Comparison of ENCODE assay signal across 20 cellular contexts in the genomic region with DNA sequence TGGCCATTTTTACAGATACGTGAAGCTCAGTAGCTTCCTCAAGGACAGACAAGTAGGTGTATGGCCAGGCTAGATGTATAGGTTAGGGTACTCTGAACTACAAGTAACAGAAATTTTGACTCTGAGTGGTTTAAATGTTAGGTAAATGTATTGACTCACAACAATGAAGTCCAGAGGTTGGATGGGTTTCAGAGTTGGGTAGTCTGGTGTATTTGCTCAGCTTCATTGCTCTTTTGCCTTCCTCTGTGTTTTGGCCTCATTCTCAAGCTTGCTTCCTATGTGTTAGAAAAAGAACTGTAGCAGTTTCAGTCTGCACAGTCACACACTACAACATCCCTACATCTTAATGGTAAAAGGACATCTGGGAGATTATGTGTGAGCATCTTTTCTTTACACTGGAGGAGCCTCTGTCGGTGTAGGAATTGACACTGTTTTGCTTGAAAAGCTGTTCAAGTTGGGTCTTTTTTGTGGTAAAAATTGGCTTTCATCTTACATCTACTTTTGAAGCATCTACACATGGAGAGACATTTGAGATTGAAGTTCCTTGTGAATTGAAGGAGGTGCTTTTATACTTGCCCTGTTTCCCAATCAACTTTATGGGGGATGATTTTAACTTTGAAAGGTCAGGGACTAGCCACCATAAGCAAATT.
DNase-seq lines count a peak whose midpoint lies in the region; ATAC-seq, FAIRE-seq and TF ChIP-seq lines count a peak whose summit lies in the region.
"Had no signal": no experiment of that assay in that cellular context is flagged by ENCODE, and none has a peak within 500 bp of the region (broad histone marks: within the 10 kb centered on the region; RNA-seq: fewer than 3 reads in every experiment).

No MANE protein-coding gene starts in this region.

- DNase-seq in GM12891 (ENCODE audit: insufficient read length, low spot score): no peak
- no peak for DNase-seq in Karpas-422
- no peak for DNase-seq in GM12878 (ENCODE audit: low read depth, low spot score)
- DNase-seq in nephron progenitor cell: no peak
- DNase-seq in Right ventricle myocardium superior: no peak
- DNase-seq in ureter (ENCODE audit: low spot score): no peak
- no peak for DNase-seq in NK-92 treated with Interleukin-12 subunit alpha and Interleukin-12 subunit beta, amount 100 ng/mL, for 24 hours (lab: John Stamatoyannopoulos, UW)
- DNase-seq: DMS79, KBM-7, MV-4-11, NCI-H187, NCI-H2107, NCI-H2227 treated with DMSO at 0.1 percent for 48 hours, NCI-H510A treated with DMSO at 0.1 percent for 48 hours, SHP77, T-helper 1 cell had no signal

- no peak overlapping the region for H3K4me3 Mint-ChIP-seq in nephron progenitor cell

- TF ChIP-seq EP300 in GM12878 (IDR thresholded peaks at IDR 0.05; ENCODE audit: borderline replicate concordance in 1 of 2, control insufficient read depth in 1 of 2, low read depth in 2 of 2, low read length in 2 of 2): no peak

- no peak overlapping the region for H3K9ac ChIP-seq in Karpas-422 (ENCODE audit: low read length)
- no peak overlapping the region for H3K9ac ChIP-seq in GM12878 (ENCODE audit: control insufficient read depth, insufficient read depth, low read length)

- H4K20me1 ChIP-seq in Karpas-422 (ENCODE audit: insufficient read depth, low read depth, low read length) (no peaks in the 10 kb centered on the region), GM12878 (ENCODE audit: control insufficient read depth, insufficient read depth) (no peaks in the 10 kb centered on the region)

- TF ChIP-seq POLR2A in GM12891 (IDR thresholded peaks at IDR 0.05; ENCODE audit: low read depth, low read length) (no peak), GM12878 (IDR thresholded peaks at IDR 0.05; ENCODE audit: low read depth, low read length) (no peak)

- H3K4me3 ChIP-seq in Karpas-422 (ENCODE audit: low read length) (no peak overlapping the region), GM12878 (no peak overlapping the region)
- H3K4me3 ChIP-seq: SK-N-MC had no signal

- no TSS peak for BruUV-seq in GM12878 (replicated peaks; lab: Mats Ljungman, UMichigan)

- POLR2A ChIA-PET in GM12878 (lab: Charles Lee): interaction anchor here (1.3 kb wide), 1 partner anchor 17 kb away, joined by 5 read pairs; no protein-coding TSS in a partner anchor

- RAD21 ChIA-PET in GM12878 (lab: Charles Lee; ENCODE audit: unreplicated experiment): no interaction called here

- peak; percentile 60 for FAIRE-seq in GM12891 (lab: Jason Lieb, UNC)
- FAIRE-seq in GM12878 (lab: Jason Lieb, UNC): no peak
- FAIRE-seq: D721Med, H1 had no signal

- no peaks in the 10 kb centered on the region for H3K9me3 Mint-ChIP-seq in nephron progenitor cell

- H3K36me3 ChIP-seq in Karpas-422 (ENCODE audit: insufficient read depth, low read length) (no peaks in the 10 kb centered on the region), GM12878 (ENCODE audit: control insufficient read depth in 2 of 2, insufficient read depth in 2 of 2, low read length in 1 of 2) (no peaks in the 10 kb centered on the region)

- H3K4me2 ChIP-seq in Karpas-422 (ENCODE audit: low read depth, low read length, poor library complexity, severe bottlenecking) (peak overlapping the region; percentile 9), GM12878 (ENCODE audit: control insufficient read depth, insufficient read depth) (no peak overlapping the region)

- TF ChIP-seq RAD21 in GM12878 (IDR thresholded peaks at IDR 0.05; ENCODE audit: insufficient read depth, low read depth, low read length): no peak

- H3K27me3 ChIP-seq in Karpas-422 (ENCODE audit: low read length): no peaks in the 10 kb centered on the region
- no peaks in the 10 kb centered on the region for H3K27me3 ChIP-seq in GM12878 (replicated peaks in 1 of 2; ENCODE audit: control insufficient read depth in 2 of 2, insufficient read depth in 2 of 2, low read length in 1 of 2)

- SMC1A ChIA-PET in GM12878 (lab: Charles Lee; ENCODE audit: uncharacterized antibody, unreplicated experiment): interaction anchor here (0.6 to 1.4 kb wide), 2 partner anchors 12 kb away, joined by 3 read pairs; no protein-coding TSS in a partner anchor

- H3K27ac ChIP-seq in Karpas-422 (ENCODE audit: low read length): peak overlapping the region; percentile 48
- no peak overlapping the region for H3K27ac ChIP-seq in GM12878 (ENCODE audit: control insufficient read depth, insufficient read depth)
- H3K27ac ChIP-seq: C4-2B, SK-N-MC had no signal

- in situ Hi-C loops in GM12878 (cut with MboI): no loop called here

- ATAC-seq in GM12878: peak; percentile 46
- ATAC-seq in Right ventricle myocardium superior (ENCODE audit: poor library complexity): no peak

- H3K79me2 ChIP-seq in Karpas-422 (ENCODE audit: low read length) (peaks cover 98% of the 10 kb centered on the region), GM12878 (ENCODE audit: control insufficient read depth, insufficient read depth, low read length) (no peaks in the 10 kb centered on the region; the same call in 1 of the 2 replicates)

- WGBS in GM12878 (ENCODE audit: insufficient coverage, insufficient replicate concordance, low lambda C conversion rate, missing lambda C conversion rate): 97% methylated on average over 2 of the region's 2 CpGs

- no peaks in the 10 kb centered on the region for H3K9me2 ChIP-seq in Karpas-422 (replicated peaks; ENCODE audit: insufficient read depth, low read length)

- no peak overlapping the region for H2AFZ ChIP-seq in Karpas-422 (ENCODE audit: low read length)
- no peak overlapping the region for H2AFZ ChIP-seq in GM12878 (ENCODE audit: control insufficient read depth, low read depth, low read length)

- H3K4me1 ChIP-seq in Karpas-422 (ENCODE audit: low read length): peaks cover 56% of the 10 kb centered on the region
- peaks cover 8% of the 10 kb centered on the region for H3K4me1 ChIP-seq in GM12878 (ENCODE audit: control insufficient read depth, insufficient read depth, low read length)

- peaks cover 4% of the 10 kb centered on the region for H3K4me1 Mint-ChIP-seq in nephron progenitor cell

- TF ChIP-seq CTCF in GM12878 (IDR thresholded peaks at IDR 0.05 in 2 of 3, conservative IDR thresholded peaks at IDR 0.05 in 1 of 3; ENCODE audit: control insufficient read depth in 2 of 3, extremely low read depth in 1 of 3, insufficient read depth in 1 of 3, low read depth in 3 of 3, low read length in 3 of 3) (no peak), nephron progenitor cell (IDR thresholded peaks at IDR 0.05) (no peak)

- intact Hi-C loops in GM12878 (cut with micrococcal nuclease; ENCODE audit: unreplicated experiment) (no loop called here), Right ventricle myocardium superior (cut with DNase I) (no loop called here)

- peak overlapping the region; percentile 44 for H3K27ac Mint-ChIP-seq in nephron progenitor cell

- H3K36me3 Mint-ChIP-seq in nephron progenitor cell (ENCODE audit: low read depth): peaks cover 10% of the 10 kb centered on the region

- H3K27me3 Mint-ChIP-seq in nephron progenitor cell (ENCODE audit: low read depth, poor library complexity): no peaks in the 10 kb centered on the region

- CTCF ChIA-PET in GM12878 (lab: Yijun Ruan, JAX): interaction anchor here (1.6 kb wide), 1 partner anchor 11 kb away, joined by 4 read pairs; no protein-coding TSS in a partner anchor

- H3K9me3 ChIP-seq in Karpas-422 (ENCODE audit: low read length): no peaks in the 10 kb centered on the region
- H3K9me3 ChIP-seq in GM12878 (replicated peaks; ENCODE audit: control insufficient read depth, insufficient read depth, low read length): no peaks in the 10 kb centered on the region

TF ChIP-seq in GM12891, 5 proteins besides CTCF, POLR2A, EP300 and RAD21:
- TF ChIP-seq PAX5 (IDR thresholded peaks at IDR 0.05; ENCODE audit: insufficient read depth, low read length, severe bottlenecking) (no peak), TAF1 (IDR thresholded peaks at IDR 0.05; ENCODE audit: low read depth, low read length) (no peak), POLR2AphosphoS5 (IDR thresholded peaks at IDR 0.05; ENCODE audit: low read depth, low read length) (no peak), SPI1 (IDR thresholded peaks at IDR 0.05; ENCODE audit: low read depth, low read length) (no peak), POU2F2 (IDR thresholded peaks at IDR 0.05; ENCODE audit: low read depth, low read length) (no peak)

TF ChIP-seq in GM12878, 131 proteins besides CTCF, POLR2A, EP300 and RAD21 (continues in another document):
- TF ChIP-seq, protein P1, sequence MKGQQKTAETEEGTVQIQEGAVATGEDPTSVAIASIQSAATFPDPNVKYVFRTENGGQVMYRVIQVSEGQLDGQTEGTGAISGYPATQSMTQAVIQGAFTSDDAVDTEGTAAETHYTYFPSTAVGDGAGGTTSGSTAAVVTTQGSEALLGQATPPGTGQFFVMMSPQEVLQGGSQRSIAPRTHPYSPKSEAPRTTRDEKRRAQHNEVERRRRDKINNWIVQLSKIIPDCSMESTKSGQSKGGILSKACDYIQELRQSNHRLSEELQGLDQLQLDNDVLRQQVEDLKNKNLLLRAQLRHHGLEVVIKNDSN (IDR thresholded peaks at IDR 0.05; ENCODE audit: borderline replicate concordance, extremely low read length, insufficient read depth, low read depth, low read length): no peak
- TF ChIP-seq ZNF687 (IDR thresholded peaks at IDR 0.05): no peak
- no peak for TF ChIP-seq LARP7 (IDR thresholded peaks at IDR 0.05)
